ENCODE assay signal across 9 cellular contexts in genomic region chr15:40339621-40339945, GRCh38. TPM values are rescaled to one million over a fixed set of nuclear protein-coding genes. Genes with fewer than 3 reads are reported as not detected.
A peak's percentile ranks its signal among the peaks of the same experiment; 100 is the strongest.
DNase-seq lines count a peak whose midpoint lies in the region; ATAC-seq and TF ChIP-seq lines count a peak whose summit lies in the region.
"Had no signal": no experiment of that assay in that cellular context is flagged by ENCODE, and none has a peak within 500 bp of the region (broad histone marks: within the 10 kb centered on the region; RNA-seq: fewer than 3 reads in every experiment).

No MANE protein-coding gene starts in this region.

- H3K27me3 Mint-ChIP-seq in mesothelial cell of epicardium (ENCODE audit: low read depth), result no peaks in the 10 kb centered on the region

- peak overlapping the region; percentile 52 to 60 for H3K4me3 ChIP-seq in duodenal mucosa (ENCODE audit: low read depth in 1 of 2, low read length in 2 of 2)
- H3K4me3 ChIP-seq in aorta (ENCODE audit: low read length in 2 of 2), result peak overlapping the region in 1 of 2 donors; percentile 4

- H3K27ac ChIP-seq in duodenal mucosa (ENCODE audit: low read depth, low read length) (peak overlapping the region; percentile 80), aorta (ENCODE audit: low read depth in 1 of 2, low read length in 2 of 2) (peak overlapping the region; percentile 96)

- 54 to 60% methylated on average over 7 of the region's 7 CpGs for WGBS in aorta, 2 donors

- H3K4me1 ChIP-seq in duodenal mucosa (ENCODE audit: control insufficient read depth in 1 of 2, insufficient read depth in 2 of 2, low read length in 2 of 2) (peaks cover 59 to 63% of the 10 kb centered on the region in 2 donors), aorta (ENCODE audit: control insufficient read depth in 1 of 2, insufficient read depth in 2 of 2, low read length in 2 of 2) (peaks cover 0 to 3% of the 10 kb centered on the region in 2 donors)

- no peak for ATAC-seq in aorta (ENCODE audit: low FRiP score)
- no peak for ATAC-seq in GM19324 (IDR thresholded peaks at IDR 0.05; ENCODE audit: low FRiP score, unreplicated experiment)

- no peaks in the 10 kb centered on the region for H3K27me3 ChIP-seq in duodenal mucosa (ENCODE audit: control insufficient read depth in 1 of 2, insufficient read depth in 2 of 2, low read length in 2 of 2)
- H3K27me3 ChIP-seq in aorta (ENCODE audit: control insufficient read depth in 1 of 2, insufficient read depth in 2 of 2, low read length in 1 of 2), result no peaks in the 10 kb centered on the region

- H3K36me3 Mint-ChIP-seq in mesothelial cell of epicardium, result no peaks in the 10 kb centered on the region

- intact Hi-C loops in aorta (cut with DNase I), result loop anchor here in 1 of 2 donors (2.0 kb wide), 1 partner anchor 17 kb away; the partner anchor contains the start of gene INAFM2

- H3K27ac Mint-ChIP-seq in mesothelial cell of epicardium, result peak overlapping the region; percentile 97

- H3K9ac ChIP-seq in duodenal mucosa (ENCODE audit: low read depth in 1 of 2, low read length in 2 of 2), result peak overlapping the region; percentile 58 to 79

- H3K9me3 ChIP-seq in duodenal mucosa (ENCODE audit: control insufficient read depth in 1 of 2, low read length in 2 of 2), result no peaks in the 10 kb centered on the region
- H3K9me3 ChIP-seq in aorta (ENCODE audit: control insufficient read depth, low read length), result no peaks in the 10 kb centered on the region

- no peaks in the 10 kb centered on the region for H3K9me3 Mint-ChIP-seq in mesothelial cell of epicardium

- no peak for TF ChIP-seq CTCF in mesothelial cell of epicardium (IDR thresholded peaks at IDR 0.05; ENCODE audit: unreplicated experiment)

- H3K4me3 Mint-ChIP-seq in mesothelial cell of epicardium, result peak overlapping the region; percentile 50

- H3K4me1 Mint-ChIP-seq in mesothelial cell of epicardium, result peaks cover 76% of the 10 kb centered on the region

- H3K36me3 ChIP-seq in duodenal mucosa (ENCODE audit: control insufficient read depth in 1 of 2, insufficient read depth in 2 of 2, low read length in 2 of 2), result no peaks in the 10 kb centered on the region
- H3K36me3 ChIP-seq in aorta (ENCODE audit: control insufficient read depth in 1 of 2, insufficient read depth in 2 of 2, low read length in 1 of 2), result no peaks in the 10 kb centered on the region

- DNase-seq in NCI-H82 (lab: John Stamatoyannopoulos, UW) (peak; percentile 61), NCI-H82 treated with DMSO at 0.1 percent for 48 hours (lab: John Stamatoyannopoulos, UW; ENCODE audit: unreplicated experiment) (no peak), mesothelial cell of epicardium (ENCODE audit: low spot score in 2 of 2, unreplicated experiment in 2 of 2) (no peak), aorta (no peak), COLO668 (lab: John Stamatoyannopoulos, UW; ENCODE audit: unreplicated experiment) (no peak), AG08395 (ENCODE audit: low spot score) (no peak)
- DNase-seq: activated CD8-positive, alpha-beta memory T cell treated with anti-CD3 and anti-CD28 coated beads, Interleukin-2, amount 50 U/mL, for 4 hours had no signal

RNA-seq across cellular contexts. Expression of gene CCDC9B, which starts 1.2 kb away (rescaled TPM):
- total RNA-seq in mesothelial cell of epicardium, result 23.4 to 26.9 TPM (median 26.1 TPM) in 3 replicates
- 10 to 100 TPM; 59.6 to 66.6 TPM for total RNA-seq in aorta
- 10 to 100 TPM; 16.2 to 44.2 TPM for polyA plus RNA-seq in aorta

RNA-seq across cellular contexts. Expression of gene PHGR1, which starts 11.2 kb away (rescaled TPM):
- total RNA-seq in mesothelial cell of epicardium (0.93 TPM in 1 of 3 replicates, not detected in the others), aorta (not detected)
- polyA plus RNA-seq in aorta, result 1,000 to 10,000 TPM in 1 of 2 donors, 10 to 100 TPM in 1; 45.9 to 1,323 TPM

RNA-seq across cellular contexts. Expression of gene INAFM2, which starts 16.1 kb away (rescaled TPM):
- total RNA-seq in mesothelial cell of epicardium, result 19.2 to 23.1 TPM (median 21.9 TPM) in 3 replicates
- total RNA-seq in aorta, result 10 to 100 TPM; 59.4 to 70.0 TPM
- 10 to 100 TPM; 26.0 to 53.6 TPM for polyA plus RNA-seq in aorta

RNA-seq across cellular contexts. Expression of gene DISP2, which starts 18.4 kb away (rescaled TPM):
- 0.57 to 0.76 TPM (median 0.64 TPM) in 3 replicates for total RNA-seq in mesothelial cell of epicardium
- total RNA-seq in aorta, result under 1 TPM; 0.49 to 0.60 TPM
- polyA plus RNA-seq in aorta, result under 1 TPM; 0.08 to 0.13 TPM

RNA-seq across cellular contexts. Expression of gene PLCB2, which starts 31.8 kb away (rescaled TPM):
- total RNA-seq in mesothelial cell of epicardium (9.8 to 11.5 TPM (median 10.7 TPM) in 3 replicates), aorta (10 to 100 TPM; 23.6 to 55.8 TPM)
- polyA plus RNA-seq in aorta, result 1 to 10 TPM; 5.8 to 7.2 TPM
